Comparison of ENCODE assay signal across 1 cellular context in the genomic region with DNA sequence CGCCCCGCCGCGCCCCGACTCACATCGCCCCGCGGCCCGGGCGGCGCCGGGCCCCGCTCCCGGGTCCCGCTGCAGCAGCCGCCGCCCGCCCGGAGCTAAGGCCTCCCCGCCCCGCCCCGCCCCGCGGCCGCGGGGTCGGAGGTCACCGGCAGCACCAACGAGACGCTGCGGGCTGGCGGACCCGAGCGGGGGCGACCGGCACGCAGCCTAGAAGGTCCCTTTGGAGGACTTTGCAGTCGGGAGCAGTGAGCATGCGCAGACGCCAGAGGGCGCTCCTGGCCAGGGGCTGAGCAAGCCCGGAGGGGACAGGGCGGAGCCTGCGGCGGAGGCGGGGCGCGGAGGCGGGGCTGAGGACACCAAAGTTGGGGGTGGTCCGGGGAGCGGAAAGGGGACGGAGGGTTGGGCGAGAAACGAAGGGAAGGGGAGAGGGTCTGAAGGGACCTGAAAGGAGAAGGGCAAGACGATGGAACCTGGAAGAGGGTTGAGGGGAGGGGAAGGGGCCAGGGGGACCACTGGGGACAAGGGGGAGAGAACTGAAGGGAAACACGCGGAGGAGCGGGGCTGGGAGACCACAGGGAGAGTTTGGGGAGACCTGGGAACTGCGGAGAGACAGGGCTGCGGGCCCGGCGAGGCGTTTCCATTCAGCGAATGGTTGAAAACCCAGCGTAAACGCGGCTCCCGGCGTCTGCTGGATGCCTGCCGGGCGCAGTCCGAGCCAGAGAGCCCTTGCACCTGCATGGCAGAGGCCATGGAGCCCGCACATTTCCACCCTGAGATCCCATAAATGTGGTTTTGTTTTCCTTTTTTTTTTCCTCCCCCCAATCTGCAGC.
TF ChIP-seq lines count a peak whose summit lies in the region.

A gene with protein sequence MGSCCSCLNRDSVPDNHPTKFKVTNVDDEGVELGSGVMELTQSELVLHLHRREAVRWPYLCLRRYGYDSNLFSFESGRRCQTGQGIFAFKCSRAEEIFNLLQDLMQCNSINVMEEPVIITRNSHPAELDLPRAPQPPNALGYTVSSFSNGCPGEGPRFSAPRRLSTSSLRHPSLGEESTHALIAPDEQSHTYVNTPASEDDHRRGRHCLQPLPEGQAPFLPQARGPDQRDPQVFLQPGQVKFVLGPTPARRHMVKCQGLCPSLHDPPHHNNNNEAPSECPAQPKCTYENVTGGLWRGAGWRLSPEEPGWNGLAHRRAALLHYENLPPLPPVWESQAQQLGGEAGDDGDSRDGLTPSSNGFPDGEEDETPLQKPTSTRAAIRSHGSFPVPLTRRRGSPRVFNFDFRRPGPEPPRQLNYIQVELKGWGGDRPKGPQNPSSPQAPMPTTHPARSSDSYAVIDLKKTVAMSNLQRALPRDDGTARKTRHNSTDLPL (minus strand): TSS at position 108 of the 830 bp plus-strand sequence. CDS start 2,913 bp downstream, outside the sequence.

TF ChIP-seq in HEK293, 187 proteins besides CTCF, POLR2A, EP300 and RAD21 (continued from another document and continues in another):
- TF ChIP-seq, protein P1, sequence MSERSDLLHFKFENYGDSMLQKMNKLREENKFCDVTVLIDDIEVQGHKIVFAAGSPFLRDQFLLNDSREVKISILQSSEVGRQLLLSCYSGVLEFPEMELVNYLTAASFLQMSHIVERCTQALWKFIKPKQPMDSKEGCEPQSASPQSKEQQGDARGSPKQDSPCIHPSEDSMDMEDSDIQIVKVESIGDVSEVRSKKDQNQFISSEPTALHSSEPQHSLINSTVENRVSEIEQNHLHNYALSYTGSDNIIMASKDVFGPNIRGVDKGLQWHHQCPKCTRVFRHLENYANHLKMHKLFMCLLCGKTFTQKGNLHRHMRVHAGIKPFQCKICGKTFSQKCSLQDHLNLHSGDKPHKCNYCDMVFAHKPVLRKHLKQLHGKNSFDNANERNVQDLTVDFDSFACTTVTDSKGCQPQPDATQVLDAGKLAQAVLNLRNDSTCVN (tag by site-specific recombination; optimal IDR thresholded peaks at IDR 0.05) = peak; percentile 68
- peak; percentile 94 for TF ChIP-seq ZFHX2 (tag by site-specific recombination; conservative IDR thresholded peaks at IDR 0.05)
- TF ChIP-seq ZNF391 (tag by site-specific recombination; IDR thresholded peaks at IDR 0.05; ENCODE audit: borderline replicate concordance, low read depth) = peak; percentile 63
- no peak for TF ChIP-seq SCRT2 (tag by site-specific recombination; IDR thresholded peaks at IDR 0.05)
- no peak for TF ChIP-seq ZNF423 (tag by site-specific recombination; IDR thresholded peaks at IDR 0.05)
- no peak for TF ChIP-seq ZNF155 (tag by site-specific recombination; IDR thresholded peaks at IDR 0.05)
- TF ChIP-seq, protein P2, sequence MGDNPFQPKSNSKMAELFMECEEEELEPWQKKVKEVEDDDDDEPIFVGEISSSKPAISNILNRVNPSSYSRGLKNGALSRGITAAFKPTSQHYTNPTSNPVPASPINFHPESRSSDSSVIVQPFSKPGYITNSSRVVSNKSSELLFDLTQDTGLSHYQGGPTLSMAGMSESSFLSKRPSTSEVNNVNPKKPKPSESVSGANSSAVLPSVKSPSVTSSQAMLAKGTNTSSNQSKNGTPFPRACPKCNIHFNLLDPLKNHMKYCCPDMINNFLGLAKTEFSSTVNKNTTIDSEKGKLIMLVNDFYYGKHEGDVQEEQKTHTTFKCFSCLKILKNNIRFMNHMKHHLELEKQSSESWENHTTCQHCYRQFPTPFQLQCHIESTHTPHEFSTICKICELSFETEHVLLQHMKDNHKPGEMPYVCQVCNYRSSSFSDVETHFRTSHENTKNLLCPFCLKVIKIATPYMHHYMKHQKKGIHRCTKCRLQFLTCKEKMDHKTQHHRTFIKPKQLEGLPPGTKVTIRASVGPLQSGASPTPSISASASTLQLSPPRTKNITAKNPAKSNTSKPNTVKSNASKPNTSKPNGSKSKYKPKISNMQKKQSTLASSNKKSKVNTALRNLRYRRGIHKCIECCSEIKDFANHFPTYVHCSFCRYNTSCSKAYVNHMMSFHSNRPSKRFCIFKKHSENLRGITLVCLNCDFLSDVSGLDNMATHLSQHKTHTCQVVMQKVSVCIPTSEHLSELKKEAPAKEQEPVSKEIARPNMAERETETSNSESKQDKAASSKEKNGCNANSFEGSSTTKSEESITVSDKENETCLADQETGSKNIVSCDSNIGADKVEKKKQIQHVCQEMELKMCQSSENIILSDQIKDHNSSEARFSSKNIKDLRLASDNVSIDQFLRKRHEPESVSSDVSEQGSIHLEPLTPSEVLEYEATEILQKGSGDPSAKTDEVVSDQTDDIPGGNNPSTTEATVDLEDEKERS (tag by site-specific recombination; IDR thresholded peaks at IDR 0.05) = no peak
- TF ChIP-seq, protein P3, sequence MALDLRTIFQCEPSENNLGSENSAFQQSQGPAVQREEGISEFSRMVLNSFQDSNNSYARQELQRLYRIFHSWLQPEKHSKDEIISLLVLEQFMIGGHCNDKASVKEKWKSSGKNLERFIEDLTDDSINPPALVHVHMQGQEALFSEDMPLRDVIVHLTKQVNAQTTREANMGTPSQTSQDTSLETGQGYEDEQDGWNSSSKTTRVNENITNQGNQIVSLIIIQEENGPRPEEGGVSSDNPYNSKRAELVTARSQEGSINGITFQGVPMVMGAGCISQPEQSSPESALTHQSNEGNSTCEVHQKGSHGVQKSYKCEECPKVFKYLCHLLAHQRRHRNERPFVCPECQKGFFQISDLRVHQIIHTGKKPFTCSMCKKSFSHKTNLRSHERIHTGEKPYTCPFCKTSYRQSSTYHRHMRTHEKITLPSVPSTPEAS (tag by site-specific recombination; IDR thresholded peaks at IDR 0.05) = no peak
- peak; percentile 75 for TF ChIP-seq ZBTB8A (tag by site-specific recombination; IDR thresholded peaks at IDR 0.05)
- TF ChIP-seq ZBTB48 (tag by site-specific recombination; IDR thresholded peaks at IDR 0.05) = no peak; the same call in none of the 2 replicates
- TF ChIP-seq EGR2 (tag by site-specific recombination; IDR thresholded peaks at IDR 0.05; ENCODE audit: low read depth) = peak; percentile 85
- TF ChIP-seq, protein P4, sequence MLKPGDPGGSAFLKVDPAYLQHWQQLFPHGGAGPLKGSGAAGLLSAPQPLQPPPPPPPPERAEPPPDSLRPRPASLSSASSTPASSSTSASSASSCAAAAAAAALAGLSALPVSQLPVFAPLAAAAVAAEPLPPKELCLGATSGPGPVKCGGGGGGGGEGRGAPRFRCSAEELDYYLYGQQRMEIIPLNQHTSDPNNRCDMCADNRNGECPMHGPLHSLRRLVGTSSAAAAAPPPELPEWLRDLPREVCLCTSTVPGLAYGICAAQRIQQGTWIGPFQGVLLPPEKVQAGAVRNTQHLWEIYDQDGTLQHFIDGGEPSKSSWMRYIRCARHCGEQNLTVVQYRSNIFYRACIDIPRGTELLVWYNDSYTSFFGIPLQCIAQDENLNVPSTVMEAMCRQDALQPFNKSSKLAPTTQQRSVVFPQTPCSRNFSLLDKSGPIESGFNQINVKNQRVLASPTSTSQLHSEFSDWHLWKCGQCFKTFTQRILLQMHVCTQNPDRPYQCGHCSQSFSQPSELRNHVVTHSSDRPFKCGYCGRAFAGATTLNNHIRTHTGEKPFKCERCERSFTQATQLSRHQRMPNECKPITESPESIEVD (tag by site-specific recombination; IDR thresholded peaks at IDR 0.05) = no peak
- TF ChIP-seq, protein P5, sequence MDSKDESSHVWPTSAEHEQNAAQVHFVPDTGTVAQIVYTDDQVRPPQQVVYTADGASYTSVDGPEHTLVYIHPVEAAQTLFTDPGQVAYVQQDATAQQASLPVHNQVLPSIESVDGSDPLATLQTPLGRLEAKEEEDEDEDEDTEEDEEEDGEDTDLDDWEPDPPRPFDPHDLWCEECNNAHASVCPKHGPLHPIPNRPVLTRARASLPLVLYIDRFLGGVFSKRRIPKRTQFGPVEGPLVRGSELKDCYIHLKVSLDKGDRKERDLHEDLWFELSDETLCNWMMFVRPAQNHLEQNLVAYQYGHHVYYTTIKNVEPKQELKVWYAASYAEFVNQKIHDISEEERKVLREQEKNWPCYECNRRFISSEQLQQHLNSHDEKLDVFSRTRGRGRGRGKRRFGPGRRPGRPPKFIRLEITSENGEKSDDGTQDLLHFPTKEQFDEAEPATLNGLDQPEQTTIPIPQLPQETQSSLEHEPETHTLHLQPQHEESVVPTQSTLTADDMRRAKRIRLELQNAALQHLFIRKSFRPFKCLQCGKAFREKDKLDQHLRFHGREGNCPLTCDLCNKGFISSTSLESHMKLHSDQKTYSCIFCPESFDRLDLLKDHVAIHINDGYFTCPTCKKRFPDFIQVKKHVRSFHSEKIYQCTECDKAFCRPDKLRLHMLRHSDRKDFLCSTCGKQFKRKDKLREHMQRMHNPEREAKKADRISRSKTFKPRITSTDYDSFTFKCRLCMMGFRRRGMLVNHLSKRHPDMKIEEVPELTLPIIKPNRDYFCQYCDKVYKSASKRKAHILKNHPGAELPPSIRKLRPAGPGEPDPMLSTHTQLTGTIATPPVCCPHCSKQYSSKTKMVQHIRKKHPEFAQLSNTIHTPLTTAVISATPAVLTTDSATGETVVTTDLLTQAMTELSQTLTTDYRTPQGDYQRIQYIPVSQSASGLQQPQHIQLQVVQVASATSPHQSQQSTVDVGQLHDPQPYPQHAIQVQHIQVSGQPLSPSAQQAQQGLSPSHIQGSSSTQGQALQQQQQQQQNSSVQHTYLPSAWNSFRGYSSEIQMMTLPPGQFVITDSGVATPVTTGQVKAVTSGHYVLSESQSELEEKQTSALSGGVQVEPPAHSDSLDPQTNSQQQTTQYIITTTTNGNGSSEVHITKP (tag by site-specific recombination; IDR thresholded peaks at IDR 0.05) = peak; percentile 81; the same call in 1 of the 2 replicates
- no peak for TF ChIP-seq MYNN (tag by site-specific recombination; IDR thresholded peaks at IDR 0.05; ENCODE audit: borderline replicate concordance)
- TF ChIP-seq ZNF776 (tag by site-specific recombination; IDR thresholded peaks at IDR 0.05; ENCODE audit: borderline replicate concordance) = no peak
- TF ChIP-seq SP7 (tag by site-specific recombination; IDR thresholded peaks at IDR 0.05) = peak; percentile 82
- TF ChIP-seq, protein P6, sequence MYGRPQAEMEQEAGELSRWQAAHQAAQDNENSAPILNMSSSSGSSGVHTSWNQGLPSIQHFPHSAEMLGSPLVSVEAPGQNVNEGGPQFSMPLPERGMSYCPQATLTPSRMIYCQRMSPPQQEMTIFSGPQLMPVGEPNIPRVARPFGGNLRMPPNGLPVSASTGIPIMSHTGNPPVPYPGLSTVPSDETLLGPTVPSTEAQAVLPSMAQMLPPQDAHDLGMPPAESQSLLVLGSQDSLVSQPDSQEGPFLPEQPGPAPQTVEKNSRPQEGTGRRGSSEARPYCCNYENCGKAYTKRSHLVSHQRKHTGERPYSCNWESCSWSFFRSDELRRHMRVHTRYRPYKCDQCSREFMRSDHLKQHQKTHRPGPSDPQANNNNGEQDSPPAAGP (tag by site-specific recombination; IDR thresholded peaks at IDR 0.05) = peak; percentile 85
- peak; percentile 97 for TF ChIP-seq KLF8 (tag by site-specific recombination; IDR thresholded peaks at IDR 0.05)
- TF ChIP-seq ZSCAN30 (tag by site-specific recombination; IDR thresholded peaks at IDR 0.05) = peak; percentile 96
- TF ChIP-seq, protein P7, sequence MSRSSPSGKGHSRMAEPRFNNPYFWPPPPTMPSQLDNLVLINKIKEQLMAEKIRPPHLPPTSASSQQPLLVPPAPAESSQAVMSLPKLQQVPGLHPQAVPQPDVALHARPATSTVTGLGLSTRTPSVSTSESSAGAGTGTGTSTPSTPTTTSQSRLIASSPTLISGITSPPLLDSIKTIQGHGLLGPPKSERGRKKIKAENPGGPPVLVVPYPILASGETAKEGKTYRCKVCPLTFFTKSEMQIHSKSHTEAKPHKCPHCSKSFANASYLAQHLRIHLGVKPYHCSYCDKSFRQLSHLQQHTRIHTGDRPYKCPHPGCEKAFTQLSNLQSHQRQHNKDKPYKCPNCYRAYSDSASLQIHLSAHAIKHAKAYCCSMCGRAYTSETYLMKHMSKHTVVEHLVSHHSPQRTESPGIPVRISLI (tag by site-specific recombination; IDR thresholded peaks at IDR 0.05) = no peak
- TF ChIP-seq ZNF48 (tag by site-specific recombination; IDR thresholded peaks at IDR 0.05) = no peak
- no peak for TF ChIP-seq SCRT1 (tag by site-specific recombination; IDR thresholded peaks at IDR 0.05; ENCODE audit: borderline replicate concordance)
- TF ChIP-seq, protein P8, sequence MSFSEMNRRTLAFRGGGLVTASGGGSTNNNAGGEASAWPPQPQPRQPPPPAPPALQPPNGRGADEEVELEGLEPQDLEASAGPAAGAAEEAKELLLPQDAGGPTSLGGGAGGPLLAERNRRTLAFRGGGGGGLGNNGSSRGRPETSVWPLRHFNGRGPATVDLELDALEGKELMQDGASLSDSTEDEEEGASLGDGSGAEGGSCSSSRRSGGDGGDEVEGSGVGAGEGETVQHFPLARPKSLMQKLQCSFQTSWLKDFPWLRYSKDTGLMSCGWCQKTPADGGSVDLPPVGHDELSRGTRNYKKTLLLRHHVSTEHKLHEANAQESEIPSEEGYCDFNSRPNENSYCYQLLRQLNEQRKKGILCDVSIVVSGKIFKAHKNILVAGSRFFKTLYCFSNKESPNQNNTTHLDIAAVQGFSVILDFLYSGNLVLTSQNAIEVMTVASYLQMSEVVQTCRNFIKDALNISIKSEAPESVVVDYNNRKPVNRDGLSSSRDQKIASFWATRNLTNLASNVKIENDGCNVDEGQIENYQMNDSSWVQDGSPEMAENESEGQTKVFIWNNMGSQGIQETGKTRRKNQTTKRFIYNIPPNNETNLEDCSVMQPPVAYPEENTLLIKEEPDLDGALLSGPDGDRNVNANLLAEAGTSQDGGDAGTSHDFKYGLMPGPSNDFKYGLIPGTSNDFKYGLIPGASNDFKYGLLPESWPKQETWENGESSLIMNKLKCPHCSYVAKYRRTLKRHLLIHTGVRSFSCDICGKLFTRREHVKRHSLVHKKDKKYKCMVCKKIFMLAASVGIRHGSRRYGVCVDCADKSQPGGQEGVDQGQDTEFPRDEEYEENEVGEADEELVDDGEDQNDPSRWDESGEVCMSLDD (tag by site-specific recombination; IDR thresholded peaks at IDR 0.05) = peak; percentile 92
- peak; percentile 81 for TF ChIP-seq GLIS2 (tag by site-specific recombination; IDR thresholded peaks at IDR 0.05)
- TF ChIP-seq BCL11A (tag by site-specific recombination; IDR thresholded peaks at IDR 0.05; ENCODE audit: low read depth) = peak; percentile 52; the same call in 1 of the 2 replicates
- TF ChIP-seq GLI4 (tag by site-specific recombination; IDR thresholded peaks at IDR 0.05) = 0 out of 2 replicates have a peak, but pooled peaks have one; percentile 17
- no peak for TF ChIP-seq ZNF529 (tag by site-specific recombination; IDR thresholded peaks at IDR 0.05; ENCODE audit: insufficient replicate concordance)
- peak; percentile 35; the same call in 1 of the 2 replicates for TF ChIP-seq ZBTB21 (tag by site-specific recombination; IDR thresholded peaks at IDR 0.05)
- TF ChIP-seq ZNF677 (tag by site-specific recombination; IDR thresholded peaks at IDR 0.05) = no peak
- peak; percentile 75 for TF ChIP-seq ZNF843 (tag by site-specific recombination; IDR thresholded peaks at IDR 0.05)
- no peak for TF ChIP-seq HOXA7 (CRISPR knock-in tag; IDR thresholded peaks at IDR 0.05; ENCODE audit: borderline replicate concordance)
- TF ChIP-seq, protein P9, sequence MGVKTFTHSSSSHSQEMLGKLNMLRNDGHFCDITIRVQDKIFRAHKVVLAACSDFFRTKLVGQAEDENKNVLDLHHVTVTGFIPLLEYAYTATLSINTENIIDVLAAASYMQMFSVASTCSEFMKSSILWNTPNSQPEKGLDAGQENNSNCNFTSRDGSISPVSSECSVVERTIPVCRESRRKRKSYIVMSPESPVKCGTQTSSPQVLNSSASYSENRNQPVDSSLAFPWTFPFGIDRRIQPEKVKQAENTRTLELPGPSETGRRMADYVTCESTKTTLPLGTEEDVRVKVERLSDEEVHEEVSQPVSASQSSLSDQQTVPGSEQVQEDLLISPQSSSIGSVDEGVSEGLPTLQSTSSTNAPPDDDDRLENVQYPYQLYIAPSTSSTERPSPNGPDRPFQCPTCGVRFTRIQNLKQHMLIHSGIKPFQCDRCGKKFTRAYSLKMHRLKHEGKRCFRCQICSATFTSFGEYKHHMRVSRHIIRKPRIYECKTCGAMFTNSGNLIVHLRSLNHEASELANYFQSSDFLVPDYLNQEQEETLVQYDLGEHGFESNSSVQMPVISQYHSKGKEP (tag by site-specific recombination; IDR thresholded peaks at IDR 0.05) = peak; percentile 77
- peak; percentile 10; the same call in 1 of the 2 replicates for TF ChIP-seq ZNF341 (tag by site-specific recombination; IDR thresholded peaks at IDR 0.05; ENCODE audit: low read depth)
